24 cellular contexts compared by ENCODE assay signal in genomic region chr1:230230273-230230672, GRCh38.
A peak's percentile ranks its signal among the peaks of the same experiment; 100 is the strongest.
DNase-seq lines count a peak whose midpoint lies in the region; ATAC-seq and TF ChIP-seq lines count a peak whose summit lies in the region.
"Had no signal": no experiment of that assay in that cellular context is flagged by ENCODE, and none has a peak within 500 bp of the region (broad histone marks: within the 10 kb centered on the region; RNA-seq: fewer than 3 reads in every experiment).

No MANE protein-coding gene starts in this region.

- TF ChIP-seq CTCF in body of pancreas (IDR thresholded peaks at IDR 0.05) (peak in 1 of 7 experiments; percentile 5), gastrocnemius medialis (IDR thresholded peaks at IDR 0.05 in 4 of 5, conservative IDR thresholded peaks at IDR 0.05 in 1 of 5) (no peak), Calu3 (IDR thresholded peaks at IDR 0.05; ENCODE audit: unreplicated experiment) (no peak)

- CTCF ChIA-PET in Calu3 (lab: Charles Lee), result no interaction called here

- H3K4me1 Mint-ChIP-seq in Calu3 (ENCODE audit: low read depth, unreplicated experiment), result no peaks in the 10 kb centered on the region

- no peaks in the 10 kb centered on the region for H3K9me3 ChIP-seq in BLaER1 treated with 17β-estradiol and CSF1 and Interleukin-3, amounts not matched to agents 10 nM and 100 nM (replicated peaks in 1 of 11)
- H3K9me3 ChIP-seq in body of pancreas, result no peaks in the 10 kb centered on the region
- H3K9me3 ChIP-seq in right cardiac atrium (ENCODE audit: control insufficient read depth, low read length), result no peaks in the 10 kb centered on the region
- no peaks in the 10 kb centered on the region for H3K9me3 ChIP-seq in gastrocnemius medialis
- H3K9me3 ChIP-seq: SJSA1 had no signal

- peak overlapping the region in 8 of 11 experiments; percentile 64 to 85 (median 78); a peak in 13 of 22 replicates for H3K4me2 ChIP-seq in BLaER1 treated with 17β-estradiol and CSF1 and Interleukin-3, amounts not matched to agents 10 nM and 100 nM

- H3K36me3 Mint-ChIP-seq in Calu3 (ENCODE audit: insufficient read depth, unreplicated experiment), result peaks cover 2% of the 10 kb centered on the region

- no peak overlapping the region for H3K27ac ChIP-seq in BLaER1 treated with 17β-estradiol and CSF1 and Interleukin-3, amounts not matched to agents 10 nM and 100 nM
- H3K27ac ChIP-seq in body of pancreas (peak overlapping the region in 3 of 4 donors; percentile 60 to 84 (median 81)), right cardiac atrium (ENCODE audit: low read length) (peak overlapping the region; percentile 77), gastrocnemius medialis (peak overlapping the region; percentile 16 to 52 (median 37))
- H3K27ac ChIP-seq: SJSA1 had no signal

- no peak overlapping the region for H3K4me3 Mint-ChIP-seq in Calu3 (ENCODE audit: low read depth, unreplicated experiment)
- H3K4me3 Mint-ChIP-seq: activated B cell treated with CpG ODN at 0.5 μM for 24 hours; activated naive CD4-positive, alpha-beta T cell treated with anti-CD3 and anti-CD28 coated beads, Interleukin-2, amount 50 U/mL, for 24 hours; activated T-helper 1 cell treated with anti-CD3 and anti-CD28 coated beads, Interleukin-12 subunit alpha, Interleukin-12 subunit beta, Interleukin-2, Interleukin-4 antibody, amounts not matched to agents 30 ng/mL and 10 ng/mL and 1 ng/mL, durations not matched to agents 14 hours and 24 hours and 36 hours; neural crest cell; T-cell had no signal

- intact Hi-C loops in body of pancreas (cut with DNase I), result no loop called here
- intact Hi-C loops in right cardiac atrium (cut with DNase I), result no loop called here
- intact Hi-C loops in gastrocnemius medialis (cut with DNase I; ENCODE audit: low total_unique reads), result loop anchor here (2.0 kb wide), 1 partner anchor 21 kb away; no protein-coding TSS in a partner anchor
- intact Hi-C loops in Calu3 (cut with micrococcal nuclease; ENCODE audit: unreplicated experiment), result no loop called here

- no peak overlapping the region for H3K4me3 ChIP-seq in BLaER1 treated with 17β-estradiol and CSF1 and Interleukin-3, amounts not matched to agents 10 nM and 100 nM
- H3K4me3 ChIP-seq in body of pancreas (no peak overlapping the region), right cardiac atrium (ENCODE audit: low read length) (no peak overlapping the region), gastrocnemius medialis (no peak overlapping the region)
- H3K4me3 ChIP-seq: SJSA1 had no signal

- H3K27me3 Mint-ChIP-seq in Calu3 (ENCODE audit: unreplicated experiment), result no peaks in the 10 kb centered on the region
- H3K27me3 Mint-ChIP-seq: activated B cell treated with CpG ODN at 0.5 μM for 24 hours; activated naive CD4-positive, alpha-beta T cell treated with anti-CD3 and anti-CD28 coated beads, Interleukin-2, amount 50 U/mL, for 24 hours; progenitor cell of endocrine pancreas; T-cell had no signal

- peaks cover 0 to 83% (median 8%) of the 10 kb centered on the region in 11 experiments; a peak in 10 of 22 replicates for H4K20me1 ChIP-seq in BLaER1 treated with 17β-estradiol and CSF1 and Interleukin-3, amounts not matched to agents 10 nM and 100 nM

- peak in 1 of 4 donors; percentile 28 for DNase-seq in body of pancreas
- peak in 1 of 3 donors; percentile 72 for DNase-seq in right cardiac atrium
- no peak for DNase-seq in gastrocnemius medialis
- DNase-seq in Calu3, result no peak
- no peak for DNase-seq in activated T-cell treated with anti-CD3 and anti-CD28 coated beads, Interleukin-2, amount 50 U/mL, for 1 hour
- no peak for DNase-seq in A172 (ENCODE audit: low spot score)
- DNase-seq: activated B cell treated with CpG ODN at 0.5 μM for 24 hours; activated CD4-positive, alpha-beta T cell treated with anti-CD3 and anti-CD28 coated beads, Interleukin-2, amount 50 U/mL, for 4 hours; C1 segment of cervical spinal cord; COR-L47; mammary epithelial cell; MM.1S; NCI-H2029 treated with DMSO at 0.1 percent for 48 hours; NCI-H226; NCI-H69; stimulated activated naive CD4-positive, alpha-beta T cell; T-cell had no signal

- H3K27ac Mint-ChIP-seq in Calu3 (ENCODE audit: unreplicated experiment), result no peak overlapping the region
- H3K27ac Mint-ChIP-seq: activated B cell treated with CpG ODN at 0.5 μM for 24 hours; activated naive CD4-positive, alpha-beta T cell treated with anti-CD3 and anti-CD28 coated beads, Interleukin-2, amount 50 U/mL, for 24 hours; progenitor cell of endocrine pancreas; T-cell had no signal

- peaks cover 0 to 80% (median 21%) of the 10 kb centered on the region in 11 experiments; a peak in 15 of 22 replicates for H3K36me3 ChIP-seq in BLaER1 treated with 17β-estradiol and CSF1 and Interleukin-3, amounts not matched to agents 10 nM and 100 nM
- H3K36me3 ChIP-seq in body of pancreas (replicated peaks in 1 of 2; ENCODE audit: insufficient read depth in 1 of 2, low read depth in 2 of 2), result no peaks in the 10 kb centered on the region
- H3K36me3 ChIP-seq in gastrocnemius medialis, result no peaks in the 10 kb centered on the region
- H3K36me3 ChIP-seq: SJSA1 had no signal

- H3K27me3 ChIP-seq in BLaER1 treated with 17β-estradiol and CSF1 and Interleukin-3, amounts not matched to agents 10 nM and 100 nM, result no peaks in the 10 kb centered on the region
- H3K27me3 ChIP-seq in body of pancreas (no peaks in the 10 kb centered on the region), right cardiac atrium (ENCODE audit: control insufficient read depth, insufficient read depth) (no peaks in the 10 kb centered on the region), gastrocnemius medialis (no peaks in the 10 kb centered on the region)
- H3K27me3 ChIP-seq: SJSA1 had no signal

- H3K9me3 Mint-ChIP-seq in Calu3 (ENCODE audit: low read depth, unreplicated experiment), result no peaks in the 10 kb centered on the region
- H3K9me3 Mint-ChIP-seq: activated B cell treated with CpG ODN at 0.5 μM for 24 hours; activated naive CD4-positive, alpha-beta T cell treated with anti-CD3 and anti-CD28 coated beads, Interleukin-2, amount 50 U/mL, for 24 hours; activated T-helper 1 cell treated with anti-CD3 and anti-CD28 coated beads, Interleukin-12 subunit alpha, Interleukin-12 subunit beta, Interleukin-2, Interleukin-4 antibody, amounts not matched to agents 30 ng/mL and 10 ng/mL and 1 ng/mL, durations not matched to agents 14 hours and 24 hours and 36 hours; neural crest cell; T-cell had no signal

- no peak overlapping the region for H3K9ac ChIP-seq in BLaER1 treated with 17β-estradiol and CSF1 and Interleukin-3, amounts not matched to agents 10 nM and 100 nM

- H3K4me1 ChIP-seq in BLaER1 treated with 17β-estradiol and CSF1 and Interleukin-3, amounts not matched to agents 10 nM and 100 nM, result peaks cover 35 to 53% (median 44%) of the 10 kb centered on the region in 10 experiments
- H3K4me1 ChIP-seq in body of pancreas (peaks cover 30% of the 10 kb centered on the region), right cardiac atrium (ENCODE audit: control insufficient read depth, insufficient read depth, low read length) (peaks cover 11% of the 10 kb centered on the region), gastrocnemius medialis (peaks cover 31 to 35% of the 10 kb centered on the region in 2 donors)
- H3K4me1 ChIP-seq: SJSA1 had no signal

- ATAC-seq in body of pancreas (peak; percentile 33), right cardiac atrium (peak; percentile 67 to 74), gastrocnemius medialis (peak; percentile 28 to 29), HG03135 (IDR thresholded peaks at IDR 0.05; ENCODE audit: unreplicated experiment) (no peak)
- ATAC-seq: T-cell had no signal

- BruUV-seq in Calu3 (replicated peaks; lab: Mats Ljungman, UMichigan), result no TSS peak

- TF ChIP-seq POLR2A in body of pancreas (IDR thresholded peaks at IDR 0.05), result no peak
- no peak for TF ChIP-seq POLR2A in gastrocnemius medialis (IDR thresholded peaks at IDR 0.05)

- in situ Hi-C loops in gastrocnemius medialis (cut with MboI; ENCODE audit: low sequenced_read_pairs in 4 of 4), result no loop called here

- 10 to 39% methylated on average over 6 to 7 of the region's 7 CpGs for WGBS in body of pancreas, 2 donors
- 38% methylated on average over 7 of the region's 7 CpGs for WGBS in right cardiac atrium

Comparison
In these comparisons a context has a peak if more than half of its experiments do, and no peak if none do; other contexts are left out.
1. H3K27ac ChIP-seq: peak in body of pancreas (3 of 4), right cardiac atrium (single experiment) and gastrocnemius medialis (4 of 4); none in BLaER1 treated with 17β-estradiol and CSF1 and Interleukin-3, amounts not matched to agents 10 nM and 100 nM (0 of 11).